In genomic region chr1:147712605-147713004, GRCh38 we compare ENCODE assay signal across 6 cellular contexts. TPM values are rescaled to one million over a fixed set of nuclear protein-coding genes. Genes with fewer than 3 reads are reported as not detected.
"Had no signal": no experiment of that assay in that cellular context is flagged by ENCODE, and none has a peak within 500 bp of the region (broad histone marks: within the 10 kb centered on the region; RNA-seq: fewer than 3 reads in every experiment).

No MANE protein-coding gene starts in this region.

- ATAC-seq: HepG2, K562 had no signal

- DNase-seq: IMR-90, KBM-7 had no signal

- H3K27ac ChIP-seq: HL-60 had no signal

- H3K4me3 ChIP-seq: K562 had no signal

RNA-seq across cellular contexts. Expression of gene GJA5, which starts 47.8 kb away (rescaled TPM):
- total RNA-seq: HepG2, HT1080, IMR-90 had no signal
